In genomic region chr1:157562515-157562914, GRCh38 we compare ENCODE assay signal across 12 cellular contexts.
DNase-seq lines count a peak whose midpoint lies in the region; ATAC-seq and TF ChIP-seq lines count a peak whose summit lies in the region.
"Had no signal": no experiment of that assay in that cellular context is flagged by ENCODE, and none has a peak within 500 bp of the region (broad histone marks: within the 10 kb centered on the region; RNA-seq: fewer than 3 reads in every experiment).

No MANE protein-coding gene starts in this region.

- H3K36me3 Mint-ChIP-seq in stimulated activated naive CD8-positive, alpha-beta T cell treated with anti-CD3 and anti-CD28 coated beads, Interleukin-15, Interleukin-2, amounts not matched to agents 100 ng/mL and 50 ng/mL, for 24 hours (ENCODE audit: low read depth): no peaks in the 10 kb centered on the region

- no peak for TF ChIP-seq CTCF in RWPE1 (conservative IDR thresholded peaks at IDR 0.05; ENCODE audit: low read depth)

- H3K4me1 Mint-ChIP-seq in stimulated activated naive CD8-positive, alpha-beta T cell treated with anti-CD3 and anti-CD28 coated beads, Interleukin-15, Interleukin-2, amounts not matched to agents 100 ng/mL and 50 ng/mL, for 24 hours (ENCODE audit: low read depth): peaks cover 27% of the 10 kb centered on the region

- CTCF ChIA-PET in RWPE1 (lab: Yijun Ruan, JAX): no interaction called here

- no peak overlapping the region for H3K4me3 Mint-ChIP-seq in stimulated activated naive CD8-positive, alpha-beta T cell treated with anti-CD3 and anti-CD28 coated beads, Interleukin-15, Interleukin-2, amounts not matched to agents 100 ng/mL and 50 ng/mL, for 24 hours
- H3K4me3 Mint-ChIP-seq: activated CD8-positive, alpha-beta T cell treated with anti-CD3 and anti-CD28 coated beads, Interleukin-2, amount 10 ng/mL, durations not matched to agents 7 days and 5 days had no signal

- POLR2A ChIA-PET in RWPE1 (lab: Yijun Ruan, JAX; ENCODE audit: low non-redundant PET): no interaction called here

- H3K27ac Mint-ChIP-seq in stimulated activated naive CD8-positive, alpha-beta T cell treated with anti-CD3 and anti-CD28 coated beads, Interleukin-15, Interleukin-2, amounts not matched to agents 100 ng/mL and 50 ng/mL, for 24 hours: peak overlapping the region; percentile 64
- H3K27ac Mint-ChIP-seq: activated CD8-positive, alpha-beta T cell treated with anti-CD3 and anti-CD28 coated beads, Interleukin-2, amount 10 ng/mL, durations not matched to agents 7 days and 5 days had no signal

- H3K27ac ChIP-seq in RWPE1: no peak overlapping the region
- H3K27ac ChIP-seq: A549, SJSA1 had no signal

- ATAC-seq in stimulated activated naive CD8-positive, alpha-beta T cell treated with anti-CD3 and anti-CD28 coated beads, Interleukin-15, Interleukin-2, amounts not matched to agents 100 U/mL and 50 U/mL, for 24 hours: no peak
- ATAC-seq in GM21825 (IDR thresholded peaks at IDR 0.05; ENCODE audit: unreplicated experiment): peak; percentile 67
- ATAC-seq in HG03432 (IDR thresholded peaks at IDR 0.05; ENCODE audit: unreplicated experiment): peak; percentile 83
- ATAC-seq: A549; activated CD8-positive, alpha-beta T cell treated with anti-CD3 and anti-CD28 coated beads, Interleukin-2, amount 10 ng/mL, durations not matched to agents 7 days and 5 days had no signal

- no peak for DNase-seq in stimulated activated naive CD8-positive, alpha-beta T cell treated with anti-CD3 and anti-CD28 coated beads, Interleukin-15, Interleukin-2, amounts not matched to agents 100 U/mL and 50 U/mL, for 24 hours
- no peak for DNase-seq in RWPE1 (ENCODE audit: low spot score)
- DNase-seq in T-helper 1 cell: no peak
- DNase-seq in D341Med (ENCODE audit: low spot score): no peak
- no peak for DNase-seq in midbrain (lab: John Stamatoyannopoulos, UW)
- DNase-seq: activated CD8-positive, alpha-beta T cell treated with anti-CD3 and anti-CD28 coated beads, Interleukin-2, amount 10 ng/mL, durations not matched to agents 7 days and 5 days; NCI-H2029 had no signal

- H3K27me3 Mint-ChIP-seq in stimulated activated naive CD8-positive, alpha-beta T cell treated with anti-CD3 and anti-CD28 coated beads, Interleukin-15, Interleukin-2, amounts not matched to agents 100 ng/mL and 50 ng/mL, for 24 hours: peaks cover 19% of the 10 kb centered on the region

- H3K9me3 Mint-ChIP-seq in stimulated activated naive CD8-positive, alpha-beta T cell treated with anti-CD3 and anti-CD28 coated beads, Interleukin-15, Interleukin-2, amounts not matched to agents 100 ng/mL and 50 ng/mL, for 24 hours: no peaks in the 10 kb centered on the region
